Comparison of ENCODE assay signal across 9 cellular contexts in the genomic region with DNA sequence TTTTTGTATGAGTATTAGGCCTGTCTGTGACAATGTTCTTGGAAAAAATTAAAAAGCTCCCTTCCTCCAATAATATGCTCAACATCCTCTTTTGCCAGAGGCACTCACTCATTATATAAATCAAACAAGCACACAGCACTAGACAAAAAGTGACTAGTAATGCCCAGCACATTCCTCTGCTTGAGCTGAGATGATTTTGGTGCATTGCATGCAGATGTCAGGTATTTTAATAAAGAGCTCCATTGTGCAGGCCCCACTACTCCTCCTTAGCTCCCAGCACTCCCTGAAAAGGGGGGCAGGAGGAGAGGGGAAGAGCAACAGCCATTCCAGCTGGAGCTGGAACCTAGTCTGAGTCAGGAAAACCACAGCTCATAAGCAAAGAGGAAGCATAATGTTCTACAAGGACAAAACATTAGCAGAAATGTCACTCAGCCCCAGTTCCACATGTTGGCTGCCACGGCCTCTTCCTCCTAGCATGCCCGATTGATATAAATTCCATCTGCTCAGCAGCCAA.
A peak's percentile ranks its signal among the peaks of the same experiment; 100 is the strongest.
DNase-seq lines count a peak whose midpoint lies in the region; TF ChIP-seq lines count a peak whose summit lies in the region.
"Had no signal": no experiment of that assay in that cellular context is flagged by ENCODE, and none has a peak within 500 bp of the region (broad histone marks: within the 10 kb centered on the region; RNA-seq: fewer than 3 reads in every experiment).

No MANE protein-coding gene starts in this region.

- no peaks in the 10 kb centered on the region for H3K27me3 ChIP-seq in left ventricle myocardium inferior (ENCODE audit: low read depth)
- H3K27me3 ChIP-seq: cardiac muscle cell had no signal

- H3K4me3 Mint-ChIP-seq in activated T-helper 1 cell treated with anti-CD3 and anti-CD28 coated beads, Interleukin-12 subunit alpha, Interleukin-12 subunit beta, Interleukin-2, Interleukin-4 antibody, amounts not matched to agents 30 ng/mL and 10 ng/mL and 1 ng/mL, durations not matched to agents 14 hours and 24 hours and 36 hours: no peak overlapping the region

- peak overlapping the region; percentile 66 for H3K27ac ChIP-seq in left ventricle myocardium inferior (replicated peaks)
- H3K27ac ChIP-seq: cardiac muscle cell had no signal

- TF ChIP-seq CTCF in WI38 (IDR thresholded peaks at IDR 0.05; ENCODE audit: low read depth, low read length) (no peak), left ventricle myocardium inferior (IDR thresholded peaks at IDR 0.05; ENCODE audit: borderline replicate concordance) (no peak)

- 0 out of 2 replicates have a peak overlapping the region, but pooled peaks have one; percentile 21 for H3K4me3 ChIP-seq in WI38 (ENCODE audit: low read depth, low read length)
- no peak overlapping the region for H3K4me3 ChIP-seq in left ventricle myocardium inferior
- no peak overlapping the region for H3K4me3 ChIP-seq in skeletal muscle cell (ENCODE audit: low read depth, low read length)
- H3K4me3 ChIP-seq: cardiac muscle cell had no signal

- no peaks in the 10 kb centered on the region for H3K4me1 Mint-ChIP-seq in activated T-helper 1 cell treated with anti-CD3 and anti-CD28 coated beads, Interleukin-12 subunit alpha, Interleukin-12 subunit beta, Interleukin-2, Interleukin-4 antibody, amounts not matched to agents 30 ng/mL and 10 ng/mL and 1 ng/mL, durations not matched to agents 14 hours and 24 hours and 36 hours (ENCODE audit: low read depth)

- no peak overlapping the region for H3K27ac Mint-ChIP-seq in activated T-helper 1 cell treated with anti-CD3 and anti-CD28 coated beads, Interleukin-12 subunit alpha, Interleukin-12 subunit beta, Interleukin-2, Interleukin-4 antibody, amounts not matched to agents 30 ng/mL and 10 ng/mL and 1 ng/mL, durations not matched to agents 14 hours and 24 hours and 36 hours

- no peaks in the 10 kb centered on the region for H3K36me3 ChIP-seq in left ventricle myocardium inferior
- H3K36me3 ChIP-seq: cardiac muscle cell had no signal

- H3K4me1 ChIP-seq in left ventricle myocardium inferior: peaks cover 12% of the 10 kb centered on the region

- intact Hi-C loops in left ventricle myocardium inferior (cut with micrococcal nuclease): no loop called here
- intact Hi-C loops in activated T-helper 1 cell treated with anti-CD3 and anti-CD28 coated beads, Interleukin-12 subunit alpha, Interleukin-12 subunit beta, Interleukin-2, Interleukin-4 antibody, amounts not matched to agents 30 ng/mL and 10 ng/mL and 1 ng/mL, durations not matched to agents 14 hours and 24 hours and 36 hours (cut with micrococcal nuclease): no loop called here

- no peaks in the 10 kb centered on the region for H3K9me3 ChIP-seq in left ventricle myocardium inferior (replicated peaks)

- DNase-seq in HCEC 1CT (peak; percentile 83), left ventricle myocardium inferior (peak; percentile 30), skeletal muscle cell (ENCODE audit: low read depth) (peak; percentile 60), cerebellar cortex (ENCODE audit: low spot score) (no peak), HUDEP-2 (lab: John Stamatoyannopoulos, UW; ENCODE audit: unreplicated experiment in 76 of 76) (no peak)
- no peak for DNase-seq in activated CD8-positive, alpha-beta memory T cell treated with anti-CD3 and anti-CD28 coated beads for 24 hours
- DNase-seq in activated T-helper 1 cell treated with anti-CD3 and anti-CD28 coated beads, Interleukin-12 subunit alpha, Interleukin-12 subunit beta, Interleukin-2, Interleukin-4 antibody, amounts not matched to agents 30 ng/mL and 10 ng/mL and 1 ng/mL, durations not matched to agents 14 hours and 24 hours and 36 hours (ENCODE audit: low spot score): no peak

- no peaks in the 10 kb centered on the region for H3K36me3 Mint-ChIP-seq in activated T-helper 1 cell treated with anti-CD3 and anti-CD28 coated beads, Interleukin-12 subunit alpha, Interleukin-12 subunit beta, Interleukin-2, Interleukin-4 antibody, amounts not matched to agents 30 ng/mL and 10 ng/mL and 1 ng/mL, durations not matched to agents 14 hours and 24 hours and 36 hours (ENCODE audit: low read depth)

- peaks cover 3% of the 10 kb centered on the region for H3K9me3 Mint-ChIP-seq in activated T-helper 1 cell treated with anti-CD3 and anti-CD28 coated beads, Interleukin-12 subunit alpha, Interleukin-12 subunit beta, Interleukin-2, Interleukin-4 antibody, amounts not matched to agents 30 ng/mL and 10 ng/mL and 1 ng/mL, durations not matched to agents 14 hours and 24 hours and 36 hours

- H3K27me3 Mint-ChIP-seq in activated T-helper 1 cell treated with anti-CD3 and anti-CD28 coated beads, Interleukin-12 subunit alpha, Interleukin-12 subunit beta, Interleukin-2, Interleukin-4 antibody, amounts not matched to agents 30 ng/mL and 10 ng/mL and 1 ng/mL, durations not matched to agents 14 hours and 24 hours and 36 hours (ENCODE audit: insufficient read depth): no peaks in the 10 kb centered on the region

Comparison
In these comparisons a context has a peak if more than half of its experiments do, and no peak if none do; other contexts are left out.
1. DNase-seq: peak in HCEC 1CT (single experiment), left ventricle myocardium inferior (single experiment) and skeletal muscle cell (single experiment); none in cerebellar cortex (single experiment), HUDEP-2 (0 of 76), activated CD8-positive, alpha-beta memory T cell treated with anti-CD3 and anti-CD28 coated beads for 24 hours (single experiment) and activated T-helper 1 cell treated with anti-CD3 and anti-CD28 coated beads, Interleukin-12 subunit alpha, Interleukin-12 subunit beta, Interleukin-2, Interleukin-4 antibody, amounts not matched to agents 30 ng/mL and 10 ng/mL and 1 ng/mL, durations not matched to agents 14 hours and 24 hours and 36 hours (single experiment).